In the genomic region with DNA sequence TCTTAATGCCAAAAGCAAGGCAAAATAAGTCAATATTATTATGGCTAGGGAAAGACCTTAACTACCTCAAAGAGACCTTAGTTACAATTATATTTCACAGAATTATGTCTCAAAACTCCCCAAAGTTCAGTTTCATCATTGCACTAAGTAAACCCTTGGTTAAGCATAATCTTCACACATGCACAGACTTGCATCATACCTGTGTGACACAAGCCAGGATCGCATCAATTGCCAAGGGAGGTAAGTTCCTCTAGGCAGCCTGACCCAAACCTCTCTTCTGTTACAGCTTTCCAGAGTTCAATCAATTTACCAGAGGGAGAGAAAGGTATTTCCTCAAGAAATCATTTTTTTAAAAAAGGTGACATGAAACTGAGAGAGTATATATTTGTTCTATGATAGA, we compare ENCODE assay signal across 16 cellular contexts. TPM values are rescaled to one million over a fixed set of nuclear protein-coding genes. Genes with fewer than 3 reads are reported as not detected.
DNase-seq lines count a peak whose midpoint lies in the region; ATAC-seq and TF ChIP-seq lines count a peak whose summit lies in the region.
"Had no signal": no experiment of that assay in that cellular context is flagged by ENCODE, and none has a peak within 500 bp of the region (broad histone marks: within the 10 kb centered on the region; RNA-seq: fewer than 3 reads in every experiment).

No MANE protein-coding gene starts in this region.

- TF ChIP-seq CTCF in MCF 10A (IDR thresholded peaks at IDR 0.05; ENCODE audit: unreplicated experiment) (no peak), breast epithelium (IDR thresholded peaks at IDR 0.05) (no peak), mesothelial cell of epicardium (IDR thresholded peaks at IDR 0.05; ENCODE audit: unreplicated experiment) (no peak)

- DNase-seq in MCF 10A (ENCODE audit: unreplicated experiment), result peak; percentile 54
- DNase-seq in breast epithelium (ENCODE audit: low spot score in 2 of 2), result no peak
- peak; percentile 5 for DNase-seq in amniotic epithelial cell (ENCODE audit: low read depth)
- no peak for DNase-seq in mesothelial cell of epicardium (ENCODE audit: low spot score in 2 of 2, unreplicated experiment in 2 of 2)
- no peak for DNase-seq in activated CD4-positive, alpha-beta T cell treated with anti-CD3 and anti-CD28 coated beads for 1 hour
- DNase-seq in activated CD4-positive, alpha-beta T cell treated with anti-CD3 and anti-CD28 coated beads for 4 hours, result no peak
- no peak for DNase-seq in GM19240 (ENCODE audit: insufficient read length, low spot score)
- DNase-seq: ACHN; CD4-positive, CD25-positive, alpha-beta regulatory T cell; DMS79; GOT3; H9 had no signal

- H3K27me3 Mint-ChIP-seq in MCF 10A (ENCODE audit: insufficient read depth, unreplicated experiment) (no peaks in the 10 kb centered on the region), mesothelial cell of epicardium (ENCODE audit: low read depth) (no peaks in the 10 kb centered on the region)

- CTCF ChIA-PET in MCF 10A (lab: Yijun Ruan, JAX), result interaction anchor here (0.6 to 2.9 kb wide), 4 partner anchors 12 to 1224 kb away, joined by 3 to 15 read pairs (median 4); partner anchors contain the start of gene PRSS35

- TF ChIP-seq POLR2A in breast epithelium (IDR thresholded peaks at IDR 0.05), result no peak

- H3K4me1 Mint-ChIP-seq in MCF 10A (ENCODE audit: insufficient read depth, unreplicated experiment) (no peaks in the 10 kb centered on the region), mesothelial cell of epicardium (peaks cover 11% of the 10 kb centered on the region)
- H3K4me1 Mint-ChIP-seq: CD4-positive, CD25-positive, alpha-beta regulatory T cell; H9 had no signal

- H3K36me3 Mint-ChIP-seq in MCF 10A (ENCODE audit: insufficient read depth, unreplicated experiment) (no peaks in the 10 kb centered on the region), mesothelial cell of epicardium (no peaks in the 10 kb centered on the region)
- H3K36me3 Mint-ChIP-seq: CD4-positive, CD25-positive, alpha-beta regulatory T cell had no signal

- no peaks in the 10 kb centered on the region for H3K36me3 ChIP-seq in breast epithelium

- H3K27me3 ChIP-seq in breast epithelium, result no peaks in the 10 kb centered on the region
- H3K27me3 ChIP-seq: BLaER1 treated with 17β-estradiol and CSF1 and Interleukin-3, amounts not matched to agents 10 nM and 100 nM had no signal

- no peaks in the 10 kb centered on the region for H3K4me1 ChIP-seq in breast epithelium
- H3K4me1 ChIP-seq: BLaER1 treated with 17β-estradiol and CSF1 and Interleukin-3, amounts not matched to agents 10 nM and 100 nM had no signal

- no TSS peak for BruUV-seq in MCF 10A (replicated peaks; lab: Mats Ljungman, UMichigan)

- H3K9me3 Mint-ChIP-seq in MCF 10A (ENCODE audit: unreplicated experiment), result no peaks in the 10 kb centered on the region
- peaks cover 2% of the 10 kb centered on the region for H3K9me3 Mint-ChIP-seq in mesothelial cell of epicardium
- H3K9me3 Mint-ChIP-seq: H9 had no signal

- intact Hi-C loops in MCF 10A (cut with micrococcal nuclease), result no loop called here
- intact Hi-C loops in breast epithelium (cut with DNase I; ENCODE audit: low total_unique reads), result loop anchor here (2.0 kb wide), 1 partner anchor 22 kb away; no protein-coding TSS in a partner anchor

- H3K4me3 Mint-ChIP-seq in MCF 10A (ENCODE audit: unreplicated experiment) (no peak overlapping the region), mesothelial cell of epicardium (no peak overlapping the region)
- H3K4me3 Mint-ChIP-seq: CD4-positive, CD25-positive, alpha-beta regulatory T cell; H9 had no signal

- no peaks in the 10 kb centered on the region for H3K9me3 ChIP-seq in breast epithelium

- H3K27ac ChIP-seq in breast epithelium, result no peak overlapping the region
- H3K27ac ChIP-seq: BLaER1 treated with 17β-estradiol and CSF1 and Interleukin-3, amounts not matched to agents 10 nM and 100 nM had no signal

- POLR2A ChIA-PET in MCF 10A (lab: Yijun Ruan, JAX), result interaction anchor here (1.6 to 1.7 kb wide), 2 partner anchors 16 to 53 kb away, joined by 4 to 5 read pairs; no protein-coding TSS in a partner anchor

- H3K4me3 ChIP-seq in breast epithelium, result no peak overlapping the region
- H3K4me3 ChIP-seq: BLaER1 treated with 17β-estradiol and CSF1 and Interleukin-3, amounts not matched to agents 10 nM and 100 nM; GM12878 had no signal

- peak; percentile 77 for ATAC-seq in esophagus mucosa

- H3K27ac Mint-ChIP-seq in MCF 10A (ENCODE audit: low read depth, unreplicated experiment), result no peak overlapping the region
- peak overlapping the region; percentile 35 for H3K27ac Mint-ChIP-seq in mesothelial cell of epicardium
- H3K27ac Mint-ChIP-seq: CD4-positive, CD25-positive, alpha-beta regulatory T cell; H9 had no signal

RNA-seq across cellular contexts. Expression of gene PRSS35, which starts 31.9 kb away (rescaled TPM):
- total RNA-seq in MCF 10A (2022) (not detected in 2 replicates), breast epithelium (not detected), esophagus mucosa (not detected), mesothelial cell of epicardium (41.4 to 42.2 TPM (median 42.2 TPM) in 3 replicates)
- total RNA-seq: CD4-positive, CD25-positive, alpha-beta regulatory T cell; GM12878 had no signal

RNA-seq across cellular contexts. Expression of gene ME1, which starts 49.6 kb away (rescaled TPM):
- total RNA-seq in MCF 10A (2022) (16.7 and 17.8 TPM in 2 replicates), breast epithelium (10 to 100 TPM in 1 of 3 donors, 1 to 10 TPM in 2; 5.2 to 34.6 (median 7.2) TPM), esophagus mucosa (32.4 TPM), mesothelial cell of epicardium (9.0 to 9.6 TPM (median 9.4 TPM) in 3 replicates)
- total RNA-seq: CD4-positive, CD25-positive, alpha-beta regulatory T cell; G401 had no signal

Comparison
In these comparisons a context has a peak if more than half of its experiments do, and no peak if none do; other contexts are left out.
1. DNase-seq: peak in MCF 10A (single experiment) and amniotic epithelial cell (single experiment); none in breast epithelium (0 of 2), mesothelial cell of epicardium (0 of 2), activated CD4-positive, alpha-beta T cell treated with anti-CD3 and anti-CD28 coated beads for 1 hour (single experiment), activated CD4-positive, alpha-beta T cell treated with anti-CD3 and anti-CD28 coated beads for 4 hours (0 of 2) and GM19240 (single experiment).
2. RNA of gene PRSS35, which starts 31.9 kb away (total RNA-seq): 41.4 to 42.2 TPM in mesothelial cell of epicardium; not detected in MCF 10A, not detected in breast epithelium and not detected in esophagus mucosa (single experiment); every median in the first group is over 10 times any median in the second.